ENCODE assay signal across 8 cellular contexts in the genomic region with DNA sequence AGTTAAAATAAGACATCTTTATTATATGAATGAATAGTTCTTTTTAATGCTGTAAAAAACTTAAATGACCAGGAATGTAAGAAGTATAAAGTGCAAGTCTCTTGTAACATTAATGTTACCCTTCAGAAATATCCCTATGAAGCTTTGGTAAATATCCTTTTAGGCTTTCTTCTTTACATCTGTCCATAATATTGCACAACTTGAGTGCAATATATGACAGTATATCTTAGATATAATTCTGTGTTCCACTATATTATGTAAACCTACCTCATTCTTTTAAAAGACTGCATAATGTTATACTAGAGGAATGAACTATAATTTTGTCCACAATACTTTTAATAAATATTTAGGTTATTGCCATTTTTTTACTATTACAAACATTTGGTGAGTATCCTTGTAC.
"Had no signal": no experiment of that assay in that cellular context is flagged by ENCODE, and none has a peak within 500 bp of the region (broad histone marks: within the 10 kb centered on the region; RNA-seq: fewer than 3 reads in every experiment).

No MANE protein-coding gene starts in this region.

- H3K4me3 ChIP-seq: GM23338 had no signal

- ATAC-seq: GM23338 had no signal

- H2AFZ ChIP-seq: GM23338 had no signal

- H3K4me2 ChIP-seq: GM23338, KMS-11 had no signal

- FAIRE-seq: H1, H54, HTR-8/SVneo had no signal

- H3K27ac ChIP-seq: KMS-11 had no signal

- DNase-seq: H9, HCEC 1CT, KBM-7 had no signal

- H3K9ac ChIP-seq: KMS-11 had no signal
